Comparison of ENCODE assay signal across 9 cellular contexts in genomic region chr14:35390577-35391387, GRCh38. TPM values are rescaled to one million over a fixed set of nuclear protein-coding genes. Genes with fewer than 3 reads are reported as not detected.
A peak's percentile ranks its signal among the peaks of the same experiment; 100 is the strongest.
DNase-seq lines count a peak whose midpoint lies in the region; ATAC-seq and TF ChIP-seq lines count a peak whose summit lies in the region.
"Had no signal": no experiment of that assay in that cellular context is flagged by ENCODE, and none has a peak within 500 bp of the region (broad histone marks: within the 10 kb centered on the region; RNA-seq: fewer than 3 reads in every experiment).

No MANE protein-coding gene starts in this region.

- DNase-seq in CD8-positive, alpha-beta T cell = peak in 1 of 7 experiments; percentile 45
- DNase-seq in NCI-H748 (lab: John Stamatoyannopoulos, UW; ENCODE audit: unreplicated experiment) (peak; percentile 43), esophagus squamous epithelium (lab: John Stamatoyannopoulos, UW) (no peak), sciatic nerve (ENCODE audit: low spot score) (no peak), HAP-1 (ENCODE audit: low spot score in 2 of 2) (no peak), SK-N-DZ (ENCODE audit: low spot score) (no peak)
- DNase-seq: dermis blood vessel endothelial cell had no signal

- POLR2A ChIA-PET in CD8-positive, alpha-beta T cell (lab: Charles Lee) = no interaction called here

- H3K36me3 ChIP-seq in CD8-positive, alpha-beta T cell (ENCODE audit: insufficient read depth, low read length) = no peaks in the 10 kb centered on the region
- H3K36me3 ChIP-seq in esophagus squamous epithelium (no peaks in the 10 kb centered on the region), HAP-1 (replicated peaks) (no peaks in the 10 kb centered on the region)

- WGBS in esophagus squamous epithelium, 2 donors = 58 to 69% methylated on average over 6 to 9 of the region's 9 CpGs

- CTCF ChIA-PET in CD8-positive, alpha-beta T cell (lab: Charles Lee) = no interaction called here

- no peak overlapping the region for H3K4me3 ChIP-seq in CD8-positive, alpha-beta T cell (ENCODE audit: low read depth, low read length)
- no peak overlapping the region for H3K4me3 ChIP-seq in esophagus squamous epithelium
- H3K4me3 ChIP-seq in HAP-1 = no peak overlapping the region

- H3K27ac Mint-ChIP-seq in CD8-positive, alpha-beta T cell = no peak overlapping the region

- no peaks in the 10 kb centered on the region for H3K9me3 Mint-ChIP-seq in CD8-positive, alpha-beta T cell

- H3K4me3 Mint-ChIP-seq in CD8-positive, alpha-beta T cell = no peak overlapping the region

- no peaks in the 10 kb centered on the region for H3K27me3 ChIP-seq in CD8-positive, alpha-beta T cell (ENCODE audit: insufficient read depth, low read length)
- H3K27me3 ChIP-seq in esophagus squamous epithelium (no peaks in the 10 kb centered on the region), HAP-1 (ENCODE audit: low read depth) (no peaks in the 10 kb centered on the region)

- peak; percentile 58 for ATAC-seq in CD8-positive, alpha-beta T cell
- ATAC-seq in GM21381 (IDR thresholded peaks at IDR 0.05; ENCODE audit: unreplicated experiment) (peak; percentile 57), GM19023 (IDR thresholded peaks at IDR 0.05; ENCODE audit: unreplicated experiment) (no peak), sciatic nerve (no peak)

- intact Hi-C loops in CD8-positive, alpha-beta T cell (cut with DNase I, micrococcal nuclease) = no loop called here
- intact Hi-C loops in esophagus squamous epithelium (cut with DNase I) = no loop called here
- intact Hi-C loops in sciatic nerve (cut with DNase I) = no loop called here

- in situ Hi-C loops in HAP-1 (cut with MboI; ENCODE audit: low sequenced_read_pairs) = no loop called here

- no peaks in the 10 kb centered on the region for H3K4me1 Mint-ChIP-seq in CD8-positive, alpha-beta T cell (ENCODE audit: low read depth)

- no peak overlapping the region for H3K27ac ChIP-seq in CD8-positive, alpha-beta T cell (ENCODE audit: low read depth, low read length)
- peak overlapping the region in 3 of 4 donors; percentile 54 to 64 (median 60) for H3K27ac ChIP-seq in esophagus squamous epithelium

- no peaks in the 10 kb centered on the region for H3K4me1 ChIP-seq in CD8-positive, alpha-beta T cell (ENCODE audit: insufficient read depth, low read length)
- H3K4me1 ChIP-seq in esophagus squamous epithelium (peaks cover 9 to 39% (median 25%) of the 10 kb centered on the region in 3 donors), HAP-1 (peaks cover 12% of the 10 kb centered on the region)

- no peaks in the 10 kb centered on the region for H3K27me3 Mint-ChIP-seq in CD8-positive, alpha-beta T cell (ENCODE audit: low read depth)

- no peaks in the 10 kb centered on the region for H3K9me3 ChIP-seq in CD8-positive, alpha-beta T cell (ENCODE audit: low read length)
- H3K9me3 ChIP-seq in esophagus squamous epithelium (no peaks in the 10 kb centered on the region), HAP-1 (no peaks in the 10 kb centered on the region)

- TF ChIP-seq POLR2A in esophagus squamous epithelium (IDR thresholded peaks at IDR 0.05) = no peak

- TF ChIP-seq CTCF in CD8-positive, alpha-beta T cell (IDR thresholded peaks at IDR 0.05) = no peak
- no peak for TF ChIP-seq CTCF in esophagus squamous epithelium (IDR thresholded peaks at IDR 0.05)

- H3K36me3 Mint-ChIP-seq in CD8-positive, alpha-beta T cell = no peaks in the 10 kb centered on the region

RNA-seq across cellular contexts. Expression of gene NFKBIA, which starts 13.8 kb away (rescaled TPM):
- 1,000 to 10,000 TPM; 1,097 to 1,133 TPM for total RNA-seq in CD8-positive, alpha-beta T cell
- total RNA-seq in esophagus squamous epithelium (100 to 1,000 TPM; 139 to 441 (median 298) TPM), sciatic nerve (177 TPM)
- 39.1 and 52.8 TPM in 2 replicates for polyA plus RNA-seq in SK-N-DZ (2014; cell fraction: cytosol; rRNA removed)
- 109 and 143 TPM in 2 replicates for polyA plus RNA-seq in SK-N-DZ (2014; cell fraction: nucleus; rRNA removed)

Comparison
In these comparisons a context has a peak if more than half of its experiments do, and no peak if none do; other contexts are left out.
1. ATAC-seq: peak in CD8-positive, alpha-beta T cell (single experiment) and GM21381 (single experiment); none in GM19023 (single experiment) and sciatic nerve (single experiment).